14 cellular contexts compared by ENCODE assay signal in the genomic region with DNA sequence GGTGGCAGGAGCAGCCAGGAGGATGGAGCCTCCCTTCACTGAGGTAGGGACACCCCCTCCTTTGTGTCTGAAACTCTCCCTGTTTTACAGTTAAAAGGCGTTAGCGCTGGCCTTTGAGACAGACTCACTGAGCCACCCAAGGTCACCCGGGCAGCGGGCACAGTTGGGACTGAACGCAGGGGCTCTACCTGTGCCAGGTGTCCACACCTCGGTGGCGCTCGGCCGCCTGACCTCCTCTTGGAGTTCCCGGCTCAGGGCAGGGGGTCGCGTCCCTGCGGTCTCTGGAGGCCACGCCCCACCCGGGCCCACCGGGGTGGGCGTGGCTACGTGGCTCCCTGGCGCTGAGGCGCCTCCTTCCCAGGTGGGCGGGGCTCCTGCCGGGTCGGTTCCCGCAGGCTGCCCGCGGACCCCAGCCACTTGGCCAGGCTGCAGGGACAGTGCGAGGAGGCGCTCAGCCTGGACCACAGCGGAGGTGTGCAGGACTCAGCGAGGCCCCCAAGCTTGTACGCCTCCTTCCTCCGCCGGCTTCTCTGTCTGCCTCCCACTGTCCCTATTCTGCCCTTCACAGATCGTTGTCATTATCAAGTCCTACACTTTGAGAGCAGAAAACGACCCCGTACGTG. TPM values are rescaled to one million over a fixed set of nuclear protein-coding genes. Genes with fewer than 3 reads are reported as not detected.
DNase-seq lines count a peak whose midpoint lies in the region; ATAC-seq and FAIRE-seq lines count a peak whose summit lies in the region.
"Had no signal": no experiment of that assay in that cellular context is flagged by ENCODE, and none has a peak within 500 bp of the region (broad histone marks: within the 10 kb centered on the region; RNA-seq: fewer than 3 reads in every experiment).

No MANE protein-coding gene starts in this region.

- H3K27me3 Mint-ChIP-seq in activated CD4-positive, alpha-beta T cell treated with anti-CD3 and anti-CD28 coated beads, Interleukin-2, amount 10 ng/mL, durations not matched to agents 24 days and 14 days = peaks cover 57% of the 10 kb centered on the region
- peaks cover 22% of the 10 kb centered on the region for H3K27me3 Mint-ChIP-seq in activated naive CD8-positive, alpha-beta T cell
- H3K27me3 Mint-ChIP-seq in activated T-helper 2 cell treated with anti-CD3 and anti-CD28 coated beads, Interferon-gamma antibody, Interleukin-2, Interleukin-4, amounts not matched to agents 10 μg/mL and 5 μg/mL and 100 μg/mL, durations not matched to agents 14 hours and 24 hours and 36 hours (ENCODE audit: low read depth) = peaks cover 48% of the 10 kb centered on the region

- peak overlapping the region in 1 of 2 donors; percentile 30 for H3K4me3 ChIP-seq in small intestine (ENCODE audit: low read depth in 1 of 2, low read length in 2 of 2)
- H3K4me3 ChIP-seq: GM12878 had no signal

- intact Hi-C loops in activated CD4-positive, alpha-beta T cell treated with anti-CD3 and anti-CD28 coated beads, Interleukin-2, amount 10 ng/mL, durations not matched to agents 24 days and 14 days (cut with micrococcal nuclease) = no loop called here
- intact Hi-C loops in activated T-helper 2 cell treated with anti-CD3 and anti-CD28 coated beads, Interferon-gamma antibody, Interleukin-2, Interleukin-4, amounts not matched to agents 10 μg/mL and 5 μg/mL and 100 μg/mL, durations not matched to agents 14 hours and 24 hours and 36 hours (cut with micrococcal nuclease) = no loop called here

- H3K36me3 Mint-ChIP-seq in activated CD4-positive, alpha-beta T cell treated with anti-CD3 and anti-CD28 coated beads, Interleukin-2, amount 10 ng/mL, durations not matched to agents 24 days and 14 days (ENCODE audit: low read depth) = no peaks in the 10 kb centered on the region
- H3K36me3 Mint-ChIP-seq in activated naive CD8-positive, alpha-beta T cell = peaks cover 2% of the 10 kb centered on the region
- H3K36me3 Mint-ChIP-seq in activated T-helper 2 cell treated with anti-CD3 and anti-CD28 coated beads, Interferon-gamma antibody, Interleukin-2, Interleukin-4, amounts not matched to agents 10 μg/mL and 5 μg/mL and 100 μg/mL, durations not matched to agents 14 hours and 24 hours and 36 hours (ENCODE audit: low read depth) = no peaks in the 10 kb centered on the region

- DNase-seq in activated CD4-positive, alpha-beta T cell treated with anti-CD3 and anti-CD28 coated beads, Interleukin-2, amount 10 ng/mL, durations not matched to agents 24 days and 14 days = no peak
- DNase-seq in activated CD4-positive, alpha-beta T cell treated with anti-CD3 and anti-CD28 coated beads, Interleukin-2, amount 50 U/mL, for 4 hours = no peak
- DNase-seq in left kidney (ENCODE audit: low read depth, low spot score) = peak; percentile 76
- peak; percentile 19 for DNase-seq in stimulated activated naive CD8-positive, alpha-beta T cell treated with anti-CD3 and anti-CD28 coated beads, Interleukin-15, Interleukin-2, amounts not matched to agents 100 U/mL and 50 U/mL, for 24 hours
- DNase-seq in activated T-helper 2 cell treated with anti-CD3 and anti-CD28 coated beads, Interferon-gamma antibody, Interleukin-2, Interleukin-4, amounts not matched to agents 10 μg/mL and 5 μg/mL and 100 μg/mL, durations not matched to agents 14 hours and 24 hours and 36 hours (ENCODE audit: low spot score) = no peak
- no peak for DNase-seq in small intestine
- no peak for DNase-seq in NCI-H2081 (lab: John Stamatoyannopoulos, UW)
- DNase-seq: effector CD8-positive, alpha-beta T cell; kidney glomerular epithelial cell; NCI-H187 treated with DMSO at 0.1 percent for 48 hours; SHP77 treated with DMSO at 0.1 percent for 48 hours had no signal

- peak; percentile 26 for ATAC-seq in stimulated activated naive CD8-positive, alpha-beta T cell treated with anti-CD3 and anti-CD28 coated beads, Interleukin-15, Interleukin-2, amounts not matched to agents 100 U/mL and 50 U/mL, for 24 hours
- ATAC-seq: GM12878 had no signal

- H3K27me3 ChIP-seq in small intestine (ENCODE audit: control insufficient read depth in 2 of 2, insufficient read depth in 2 of 2, low read length in 2 of 2) = peaks cover 3 to 21% of the 10 kb centered on the region in 2 donors

- H3K4me1 Mint-ChIP-seq in activated CD4-positive, alpha-beta T cell treated with anti-CD3 and anti-CD28 coated beads, Interleukin-2, amount 10 ng/mL, durations not matched to agents 24 days and 14 days = peaks cover 9% of the 10 kb centered on the region
- peaks cover 16% of the 10 kb centered on the region for H3K4me1 Mint-ChIP-seq in activated naive CD8-positive, alpha-beta T cell (ENCODE audit: low read depth)
- peaks cover 5% of the 10 kb centered on the region for H3K4me1 Mint-ChIP-seq in activated T-helper 2 cell treated with anti-CD3 and anti-CD28 coated beads, Interferon-gamma antibody, Interleukin-2, Interleukin-4, amounts not matched to agents 10 μg/mL and 5 μg/mL and 100 μg/mL, durations not matched to agents 14 hours and 24 hours and 36 hours (ENCODE audit: low read depth)

- H3K4me3 Mint-ChIP-seq in activated CD4-positive, alpha-beta T cell treated with anti-CD3 and anti-CD28 coated beads, Interleukin-2, amount 10 ng/mL, durations not matched to agents 24 days and 14 days = peak overlapping the region; percentile 34
- peak overlapping the region; percentile 87 for H3K4me3 Mint-ChIP-seq in activated naive CD8-positive, alpha-beta T cell
- no peak overlapping the region for H3K4me3 Mint-ChIP-seq in activated T-helper 2 cell treated with anti-CD3 and anti-CD28 coated beads, Interferon-gamma antibody, Interleukin-2, Interleukin-4, amounts not matched to agents 10 μg/mL and 5 μg/mL and 100 μg/mL, durations not matched to agents 14 hours and 24 hours and 36 hours (ENCODE audit: low read depth)

- H3K4me1 ChIP-seq in small intestine (ENCODE audit: control insufficient read depth in 2 of 2, insufficient read depth in 1 of 2, low read depth in 1 of 2, low read length in 1 of 2) = no peaks in the 10 kb centered on the region

- FAIRE-seq in small intestine (lab: Jason Lieb, UNC) = no peak
- FAIRE-seq: GM12878 had no signal

- WGBS in small intestine, 3 donors = 4 to 6% (median 6%) methylated on average over 30 to 37 of the region's 37 CpGs

- H3K9me3 ChIP-seq in small intestine (ENCODE audit: control insufficient read depth, low read depth) = no peaks in the 10 kb centered on the region
- H3K9me3 ChIP-seq: upper lobe of left lung had no signal

- H3K27ac ChIP-seq in small intestine (ENCODE audit: low read depth in 1 of 2, low read length in 1 of 2) = no peak overlapping the region
- H3K27ac ChIP-seq: upper lobe of left lung had no signal

- no peak overlapping the region for H3K27ac Mint-ChIP-seq in activated CD4-positive, alpha-beta T cell treated with anti-CD3 and anti-CD28 coated beads, Interleukin-2, amount 10 ng/mL, durations not matched to agents 24 days and 14 days
- H3K27ac Mint-ChIP-seq in activated naive CD8-positive, alpha-beta T cell = no peak overlapping the region
- no peak overlapping the region for H3K27ac Mint-ChIP-seq in activated T-helper 2 cell treated with anti-CD3 and anti-CD28 coated beads, Interferon-gamma antibody, Interleukin-2, Interleukin-4, amounts not matched to agents 10 μg/mL and 5 μg/mL and 100 μg/mL, durations not matched to agents 14 hours and 24 hours and 36 hours

- peaks cover 3% of the 10 kb centered on the region for H3K9me3 Mint-ChIP-seq in activated CD4-positive, alpha-beta T cell treated with anti-CD3 and anti-CD28 coated beads, Interleukin-2, amount 10 ng/mL, durations not matched to agents 24 days and 14 days
- peaks cover 3% of the 10 kb centered on the region for H3K9me3 Mint-ChIP-seq in activated naive CD8-positive, alpha-beta T cell (ENCODE audit: low read depth)
- H3K9me3 Mint-ChIP-seq in activated T-helper 2 cell treated with anti-CD3 and anti-CD28 coated beads, Interferon-gamma antibody, Interleukin-2, Interleukin-4, amounts not matched to agents 10 μg/mL and 5 μg/mL and 100 μg/mL, durations not matched to agents 14 hours and 24 hours and 36 hours = peaks cover 9% of the 10 kb centered on the region

- H3K36me3 ChIP-seq in small intestine (ENCODE audit: control insufficient read depth in 2 of 2, insufficient read depth in 2 of 2, low read length in 2 of 2) = no peaks in the 10 kb centered on the region
- H3K36me3 ChIP-seq: upper lobe of left lung had no signal

RNA-seq across cellular contexts. Expression of a gene that starts 39.9 kb away (rescaled TPM):
- total RNA-seq in activated CD4-positive, alpha-beta T cell treated with anti-CD3 and anti-CD28 coated beads, Interleukin-2, amount 10 ng/mL, durations not matched to agents 24 days and 14 days = not detected in 2 replicates
- total RNA-seq in activated T-helper 2 cell treated with anti-CD3 and anti-CD28 coated beads, Interferon-gamma antibody, Interleukin-2, Interleukin-4, amounts not matched to agents 10 μg/mL and 5 μg/mL and 100 μg/mL, durations not matched to agents 14 hours and 24 hours and 36 hours = not detected in 2 replicates
- under 1 TPM in 1 of 3 donors, not detected in 2; 0.25 TPM for polyA plus RNA-seq in small intestine
- total RNA-seq: GM12878, upper lobe of left lung had no signal
- polyA plus RNA-seq: GM12878 had no signal

Comparison
In these comparisons a context has a peak if more than half of its experiments do, and no peak if none do; other contexts are left out.
1. DNase-seq: peak in left kidney (single experiment) and stimulated activated naive CD8-positive, alpha-beta T cell treated with anti-CD3 and anti-CD28 coated beads, Interleukin-15, Interleukin-2, amounts not matched to agents 100 U/mL and 50 U/mL, for 24 hours (single experiment); none in activated CD4-positive, alpha-beta T cell treated with anti-CD3 and anti-CD28 coated beads, Interleukin-2, amount 10 ng/mL, durations not matched to agents 24 days and 14 days (single experiment), activated CD4-positive, alpha-beta T cell treated with anti-CD3 and anti-CD28 coated beads, Interleukin-2, amount 50 U/mL, for 4 hours (0 of 2), activated T-helper 2 cell treated with anti-CD3 and anti-CD28 coated beads, Interferon-gamma antibody, Interleukin-2, Interleukin-4, amounts not matched to agents 10 μg/mL and 5 μg/mL and 100 μg/mL, durations not matched to agents 14 hours and 24 hours and 36 hours (single experiment), small intestine (single experiment) and NCI-H2081 (0 of 2).